In genomic region chr2:238596571-238597551, GRCh38 we compare ENCODE assay signal across 1 cellular context.
TF ChIP-seq lines count a peak whose summit lies in the region.

No MANE protein-coding gene starts in this region.

TF ChIP-seq in A549, 52 proteins besides CTCF, POLR2A, EP300 and RAD21 (continued from another document):
- TF ChIP-seq PBX3 (IDR thresholded peaks at IDR 0.05) = peak; percentile 56; the same call in 1 of the 2 replicates
- TF ChIP-seq E2F6 (IDR thresholded peaks at IDR 0.05; ENCODE audit: borderline replicate concordance, low read depth) = peak; percentile 87
- TF ChIP-seq NFE2L2 (conservative IDR thresholded peaks at IDR 0.05; ENCODE audit: low read length) = no peak
- peak; percentile 88 for TF ChIP-seq JUNB (IDR thresholded peaks at IDR 0.05)
- no peak for TF ChIP-seq HEYL (CRISPR knock-in tag; IDR thresholded peaks at IDR 0.05)
- TF ChIP-seq ESRRA (IDR thresholded peaks at IDR 0.05; ENCODE audit: borderline replicate concordance, low read length) = no peak
- no peak for TF ChIP-seq RARB (CRISPR knock-in tag; IDR thresholded peaks at IDR 0.05)
- peak in 1 of 2 experiments; percentile 58; a peak in 1 of 4 replicates for TF ChIP-seq CEBPB (IDR thresholded peaks at IDR 0.05)
- TF ChIP-seq HOXB13 (CRISPR knock-in tag; IDR thresholded peaks at IDR 0.05; ENCODE audit: low read depth) = peak; percentile 54; the same call in 1 of the 2 replicates
- 0 out of 3 replicates have a peak, but pooled peaks have one; percentile 31 for TF ChIP-seq BCL3 (IDR thresholded peaks at IDR 0.05)
